Comparison of ENCODE assay signal across 17 cellular contexts in the genomic region with DNA sequence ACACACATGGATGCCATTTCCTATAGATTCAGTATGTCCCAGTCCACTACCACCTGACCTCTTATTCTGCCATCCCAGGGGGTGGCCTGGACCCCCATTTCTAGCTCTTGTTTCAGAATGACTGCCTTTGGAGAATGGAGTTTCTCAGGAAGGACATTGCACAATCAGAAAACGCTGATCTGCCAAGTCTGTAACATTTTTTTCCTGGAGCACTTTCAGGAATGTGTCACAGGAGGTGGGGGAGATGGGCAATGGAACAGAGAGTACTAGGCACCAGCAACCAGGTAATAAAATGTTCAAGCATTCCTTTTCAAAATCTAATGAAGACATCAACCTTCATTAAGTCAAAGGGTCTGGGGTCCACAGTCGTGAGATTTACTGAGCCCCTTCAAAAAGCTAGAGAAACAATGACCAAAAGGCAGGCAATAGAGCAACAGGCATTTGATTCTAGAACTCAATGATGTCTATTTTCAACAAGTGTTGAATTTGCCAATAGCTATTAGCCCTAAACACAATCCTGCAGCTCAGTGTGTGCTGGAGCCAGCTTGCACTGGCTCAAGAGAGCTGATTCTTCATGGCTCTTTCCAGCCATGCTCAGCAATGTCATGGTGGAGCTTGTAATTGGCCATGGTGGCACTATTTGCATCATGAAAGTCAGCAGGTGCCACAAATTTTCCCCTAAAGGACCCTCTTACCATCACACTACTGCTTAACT.
DNase-seq lines count a peak whose midpoint lies in the region; ATAC-seq, FAIRE-seq and TF ChIP-seq lines count a peak whose summit lies in the region.
"Had no signal": no experiment of that assay in that cellular context is flagged by ENCODE, and none has a peak within 500 bp of the region (broad histone marks: within the 10 kb centered on the region; RNA-seq: fewer than 3 reads in every experiment).

No MANE protein-coding gene starts in this region.

- H3K4me2 ChIP-seq in PC-3 (ENCODE audit: low read length): no peak overlapping the region
- no peak overlapping the region for H3K4me2 ChIP-seq in endothelial cell of umbilical vein (ENCODE audit: insufficient read depth, low read length)

- H3K27ac Mint-ChIP-seq in naive thymus-derived CD8-positive, alpha-beta T cell: no peak overlapping the region
- H3K27ac Mint-ChIP-seq: activated CD4-positive, alpha-beta T cell treated with anti-CD3 and anti-CD28 coated beads, Interleukin-2, amount 10 ng/mL, durations not matched to agents 7 days and 5 days; stimulated activated naive B cell treated with anti-CD40 and anti-IgM and Interleukin-4, amounts not matched to agents 10 μg/mL and 1 μg/mL and 100 μg/mL, for 72 hours had no signal

- no peaks in the 10 kb centered on the region for H3K4me1 Mint-ChIP-seq in naive thymus-derived CD8-positive, alpha-beta T cell
- H3K4me1 Mint-ChIP-seq: activated CD4-positive, alpha-beta T cell treated with anti-CD3 and anti-CD28 coated beads, Interleukin-2, amount 10 ng/mL, durations not matched to agents 7 days and 5 days; brain; stimulated activated naive B cell treated with anti-CD40 and anti-IgM and Interleukin-4, amounts not matched to agents 10 μg/mL and 1 μg/mL and 100 μg/mL, for 72 hours had no signal

- H3K36me3 ChIP-seq in PC-3 (ENCODE audit: low read depth, low read length) (no peaks in the 10 kb centered on the region), endothelial cell of umbilical vein (ENCODE audit: control insufficient read depth in 2 of 2, extremely low read depth in 1 of 2, insufficient read depth in 2 of 2, low read length in 2 of 2) (no peaks in the 10 kb centered on the region), suprapubic skin (no peaks in the 10 kb centered on the region)

- no peak overlapping the region for H3K9ac ChIP-seq in PC-3 (ENCODE audit: low read length)
- no peak overlapping the region for H3K9ac ChIP-seq in endothelial cell of umbilical vein (replicated peaks; ENCODE audit: extremely low read depth, insufficient read depth, low read length)

- peaks cover 13% of the 10 kb centered on the region for H3K4me1 ChIP-seq in PC-3 (ENCODE audit: insufficient read depth, low read length)
- no peaks in the 10 kb centered on the region for H3K4me1 ChIP-seq in endothelial cell of umbilical vein (ENCODE audit: control insufficient read depth, extremely low read depth, insufficient read depth, low read length)
- peaks cover 32% of the 10 kb centered on the region for H3K4me1 ChIP-seq in suprapubic skin

- DNase-seq in PC-3 (peak; percentile 62), endothelial cell of umbilical vein (ENCODE audit: low read depth, low spot score) (peak; percentile 62), iris pigment epithelial cell (ENCODE audit: low read depth) (peak; percentile 63), suprapubic skin (ENCODE audit: low spot score in 2 of 2) (no peak), GM19240 (ENCODE audit: insufficient read length, low spot score) (no peak), H54 (ENCODE audit: insufficient read length, low spot score) (no peak)
- DNase-seq in naive thymus-derived CD8-positive, alpha-beta T cell: no peak
- no peak for DNase-seq in stimulated activated CD4-positive, alpha-beta T cell treated with anti-CD3 and anti-CD28 coated beads, Interleukin-15, amount 100 ng/mL, for 24 hours
- DNase-seq: activated CD4-positive, alpha-beta T cell treated with anti-CD3 and anti-CD28 coated beads, Interleukin-2, amount 10 ng/mL, durations not matched to agents 7 days and 5 days; C1 segment of cervical spinal cord; DMS79 treated with DMSO at 0.1 percent for 48 hours; NCI-H1436 treated with DMSO at 0.1 percent for 48 hours; SHP77; stimulated activated CD4-positive, alpha-beta T cell treated with anti-CD3 and anti-CD28 coated beads, Interleukin-4, amount 100 ng/mL, for 4 hours; stimulated activated naive B cell treated with anti-CD40 and anti-IgM and Interleukin-4, amounts not matched to agents 10 μg/mL and 1 μg/mL and 100 μg/mL, for 72 hours had no signal

- H3K9me1 ChIP-seq in endothelial cell of umbilical vein (replicated peaks; ENCODE audit: control insufficient read depth, extremely low read depth, insufficient read depth, low read length): no peaks in the 10 kb centered on the region

- POLR2A ChIA-PET in PC-3 (lab: Charles Lee; ENCODE audit: unreplicated experiment) (no interaction called here), endothelial cell of umbilical vein (lab: Charles Lee) (no interaction called here)
- POLR2A ChIA-PET in naive thymus-derived CD8-positive, alpha-beta T cell (lab: Charles Lee): no interaction called here

- H3K9me3 ChIP-seq in PC-3 (ENCODE audit: low read length) (no peaks in the 10 kb centered on the region), endothelial cell of umbilical vein (replicated peaks; ENCODE audit: control insufficient read depth, insufficient read depth, low read length) (no peaks in the 10 kb centered on the region), suprapubic skin (no peaks in the 10 kb centered on the region)

- FAIRE-seq in endothelial cell of umbilical vein (lab: Jason Lieb, UNC) (no peak), H54 (lab: Jason Lieb, UNC) (no peak)
- FAIRE-seq: GM12891 had no signal

- H3K79me2 ChIP-seq in PC-3 (ENCODE audit: low read length): no peaks in the 10 kb centered on the region
- no peaks in the 10 kb centered on the region for H3K79me2 ChIP-seq in endothelial cell of umbilical vein (ENCODE audit: control insufficient read depth, insufficient read depth, low read length)

- peaks cover 0 to 20% (median 9%) of the 10 kb centered on the region in 9 donors for H3K9me3 Mint-ChIP-seq in naive thymus-derived CD8-positive, alpha-beta T cell

- H3K36me3 Mint-ChIP-seq in naive thymus-derived CD8-positive, alpha-beta T cell: peaks cover 0 to 4% (median 0%) of the 10 kb centered on the region in 3 donors
- H3K36me3 Mint-ChIP-seq: brain; stimulated activated naive B cell treated with anti-CD40 and anti-IgM and Interleukin-4, amounts not matched to agents 10 μg/mL and 1 μg/mL and 100 μg/mL, for 72 hours had no signal

- H3K9me2 ChIP-seq in PC-3 (replicated peaks; ENCODE audit: low read length): 0 out of 2 replicates have a peak, but pooled peaks cover 7% of the 10 kb centered on the region

- CTCF ChIA-PET in PC-3 (lab: Charles Lee): interaction anchor here (0.5 kb wide), 1 partner anchor 600 kb away, joined by 3 read pairs; no protein-coding TSS in a partner anchor
- CTCF ChIA-PET in endothelial cell of umbilical vein (lab: Charles Lee): interaction anchor here (0.9 to 1.8 kb wide), 5 partner anchors 9 to 40 kb away, joined by 3 to 6 read pairs (median 4); no protein-coding TSS in a partner anchor

- H3K4me3 Mint-ChIP-seq in naive thymus-derived CD8-positive, alpha-beta T cell: no peak overlapping the region
- H3K4me3 Mint-ChIP-seq: activated CD4-positive, alpha-beta T cell treated with anti-CD3 and anti-CD28 coated beads, Interleukin-2, amount 10 ng/mL, durations not matched to agents 7 days and 5 days; brain; stimulated activated naive B cell treated with anti-CD40 and anti-IgM and Interleukin-4, amounts not matched to agents 10 μg/mL and 1 μg/mL and 100 μg/mL, for 72 hours had no signal

- WGBS in suprapubic skin: 20% methylated on average over 2 of the region's 2 CpGs

- ATAC-seq in PC-3: no peak
- ATAC-seq in naive thymus-derived CD8-positive, alpha-beta T cell: no peak
- ATAC-seq: stimulated activated naive B cell treated with anti-CD40 and anti-IgM and Interleukin-4, amounts not matched to agents 10 μg/mL and 1 μg/mL and 100 μg/mL, for 72 hours had no signal

- H3K4me3 ChIP-seq in PC-3 (ENCODE audit: low read length) (no peak overlapping the region), endothelial cell of umbilical vein (replicated peaks in 1 of 3; ENCODE audit: insufficient read depth in 1 of 3, low read depth in 1 of 3, low read length in 3 of 3) (no peak overlapping the region), suprapubic skin (no peak overlapping the region)

- no peak overlapping the region for H3K27ac ChIP-seq in PC-3 (ENCODE audit: low read length)
- no peak overlapping the region for H3K27ac ChIP-seq in endothelial cell of umbilical vein (ENCODE audit: insufficient read depth, low read depth, low read length)
- H3K27ac ChIP-seq in suprapubic skin: peak overlapping the region; percentile 9

- dilution Hi-C loops in endothelial cell of umbilical vein (cut with MboI; ENCODE audit: extremely low pct_ligation_motif_present, low sequenced_read_pairs): no loop called here

- H3K27me3 Mint-ChIP-seq in naive thymus-derived CD8-positive, alpha-beta T cell: peaks cover 5 to 50% (median 10%) of the 10 kb centered on the region in 5 donors
- H3K27me3 Mint-ChIP-seq: activated CD4-positive, alpha-beta T cell treated with anti-CD3 and anti-CD28 coated beads, Interleukin-2, amount 10 ng/mL, durations not matched to agents 7 days and 5 days had no signal

- no peaks in the 10 kb centered on the region for H3F3A ChIP-seq in PC-3 (ENCODE audit: low read length, unreplicated experiment)

- H2AFZ ChIP-seq in PC-3 (ENCODE audit: low read length) (no peak overlapping the region), endothelial cell of umbilical vein (ENCODE audit: low read depth, low read length) (no peak overlapping the region)

- intact Hi-C loops in PC-3 (cut with micrococcal nuclease) (loop anchor here (10.0 kb wide), 1 partner anchor 146 kb away; no protein-coding TSS in a partner anchor), endothelial cell of umbilical vein (cut with micrococcal nuclease) (no loop called here)

- BruUV-seq in PC-3 (replicated peaks; lab: Mats Ljungman, UMichigan) (no TSS peak), endothelial cell of umbilical vein (replicated peaks; lab: Mats Ljungman, UMichigan) (no TSS peak)

- TF ChIP-seq EP300 in suprapubic skin (IDR thresholded peaks at IDR 0.05): peak; percentile 78

- no peak for TF ChIP-seq POLR2A in endothelial cell of umbilical vein (IDR thresholded peaks at IDR 0.05; ENCODE audit: low read depth, low read length)
- no peak for TF ChIP-seq POLR2A in suprapubic skin (IDR thresholded peaks at IDR 0.05)
- TF ChIP-seq POLR2A in H54 (IDR thresholded peaks at IDR 0.05; ENCODE audit: low read depth, low read length): no peak

- TF ChIP-seq CTCF in PC-3 (conservative IDR thresholded peaks at IDR 0.05; ENCODE audit: low read depth, low read length) (no peak), endothelial cell of umbilical vein (IDR thresholded peaks at IDR 0.05; ENCODE audit: extremely low read depth in 1 of 2, insufficient read depth in 1 of 2, low read depth in 1 of 2, low read length in 2 of 2) (no peak), suprapubic skin (IDR thresholded peaks at IDR 0.05) (no peak)

- H3K27me3 ChIP-seq in PC-3 (ENCODE audit: low read length) (no peaks in the 10 kb centered on the region), endothelial cell of umbilical vein (ENCODE audit: control insufficient read depth in 2 of 2, insufficient read depth in 2 of 2, low read length in 2 of 2) (no peaks in the 10 kb centered on the region), suprapubic skin (no peaks in the 10 kb centered on the region)

- H4K20me1 ChIP-seq in PC-3 (ENCODE audit: low read length) (no peaks in the 10 kb centered on the region), endothelial cell of umbilical vein (replicated peaks; ENCODE audit: control insufficient read depth, extremely low read depth, insufficient read depth, low read length) (no peaks in the 10 kb centered on the region)

TF ChIP-seq in endothelial cell of umbilical vein, 7 proteins besides CTCF, POLR2A, EP300 and RAD21 (continues in another document):
- TF ChIP-seq GATA2 (IDR thresholded peaks at IDR 0.05; ENCODE audit: insufficient read depth, insufficient read length, low read depth, low read length) (no peak), FOS (IDR thresholded peaks at IDR 0.05; ENCODE audit: borderline replicate concordance, insufficient read depth, low read length) (no peak)

Comparison
In these comparisons a context has a peak if more than half of its experiments do, and no peak if none do; other contexts are left out.
1. DNase-seq: peak in PC-3 (single experiment), endothelial cell of umbilical vein (single experiment) and iris pigment epithelial cell (single experiment); none in suprapubic skin (0 of 2), naive thymus-derived CD8-positive, alpha-beta T cell (0 of 10), GM19240 (single experiment), stimulated activated CD4-positive, alpha-beta T cell treated with anti-CD3 and anti-CD28 coated beads, Interleukin-15, amount 100 ng/mL, for 24 hours (single experiment) and H54 (single experiment).